In the genomic region with DNA sequence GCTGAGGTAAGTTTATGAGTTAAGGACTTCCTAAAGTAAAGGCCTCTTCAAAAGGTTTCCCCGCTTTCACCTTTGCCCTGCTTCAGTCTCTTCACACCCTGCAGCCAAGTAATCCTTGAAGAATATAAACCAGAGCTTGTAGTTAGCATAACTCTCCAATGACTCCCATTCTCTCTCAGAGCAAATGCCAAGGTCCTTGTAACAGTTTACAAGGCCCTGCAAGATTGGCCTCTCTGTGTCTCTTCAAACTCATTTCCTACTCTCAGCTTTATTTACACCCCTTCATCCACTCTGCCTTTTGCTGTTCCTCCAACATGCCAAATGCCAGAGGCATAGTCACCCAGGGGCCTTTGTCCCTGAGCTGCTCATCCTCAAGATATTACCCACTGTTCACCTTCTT, we compare ENCODE assay signal across 15 cellular contexts.
DNase-seq lines count a peak whose midpoint lies in the region; ATAC-seq, FAIRE-seq and TF ChIP-seq lines count a peak whose summit lies in the region.
"Had no signal": no experiment of that assay in that cellular context is flagged by ENCODE, and none has a peak within 500 bp of the region (broad histone marks: within the 10 kb centered on the region; RNA-seq: fewer than 3 reads in every experiment).

No MANE protein-coding gene starts in this region.

- no peak overlapping the region for H3K4me2 ChIP-seq in astrocyte (ENCODE audit: low read length)
- H3K4me2 ChIP-seq: KMS-11 had no signal

- H3K36me3 Mint-ChIP-seq in astrocyte (ENCODE audit: low read depth, unreplicated experiment) = no peaks in the 10 kb centered on the region

- H3K27me3 ChIP-seq in cardiac muscle cell (no peaks in the 10 kb centered on the region), astrocyte (ENCODE audit: insufficient read depth, low read length) (no peaks in the 10 kb centered on the region), WERI-Rb-1 (ENCODE audit: insufficient read depth, low read depth, severe bottlenecking) (no peaks in the 10 kb centered on the region)
- H3K27me3 ChIP-seq: ovary had no signal

- no peak overlapping the region for H3K27ac Mint-ChIP-seq in astrocyte (ENCODE audit: unreplicated experiment)

- no peaks in the 10 kb centered on the region for H4K20me1 ChIP-seq in astrocyte (ENCODE audit: insufficient read depth, low read length)

- H3K36me3 ChIP-seq in cardiac muscle cell (no peaks in the 10 kb centered on the region), astrocyte (ENCODE audit: insufficient read depth, low read length) (no peaks in the 10 kb centered on the region), WERI-Rb-1 (no peaks in the 10 kb centered on the region)
- H3K36me3 ChIP-seq: ovary, thoracic aorta had no signal

- no peaks in the 10 kb centered on the region for H3K79me2 ChIP-seq in astrocyte (ENCODE audit: insufficient read depth, low read length)

- H3K27me3 Mint-ChIP-seq in astrocyte (ENCODE audit: low read depth, unreplicated experiment) = no peaks in the 10 kb centered on the region

- H3K4me1 Mint-ChIP-seq in astrocyte (ENCODE audit: low read depth, unreplicated experiment) = peaks cover 20% of the 10 kb centered on the region

- H3K9me3 Mint-ChIP-seq in astrocyte (ENCODE audit: unreplicated experiment) = no peaks in the 10 kb centered on the region

- intact Hi-C loops in left cardiac atrium (cut with DNase I) = no loop called here
- intact Hi-C loops in posterior cingulate gyrus (cut with DNase I) = no loop called here

- no peaks in the 10 kb centered on the region for H3K9me3 ChIP-seq in cardiac muscle cell (ENCODE audit: low read depth)
- no peaks in the 10 kb centered on the region for H3K9me3 ChIP-seq in astrocyte (ENCODE audit: insufficient read depth, low read depth, low read length)
- no peaks in the 10 kb centered on the region for H3K9me3 ChIP-seq in WERI-Rb-1 (ENCODE audit: severe bottlenecking)
- H3K9me3 ChIP-seq: ovary, thoracic aorta had no signal

- peak overlapping the region; percentile 17 for H3K4me3 Mint-ChIP-seq in astrocyte (ENCODE audit: unreplicated experiment)

- H3K4me3 ChIP-seq in cardiac muscle cell = no peak overlapping the region
- H3K4me3 ChIP-seq in astrocyte (ENCODE audit: insufficient read depth, low read depth, low read length) = no peak overlapping the region
- no peak overlapping the region for H3K4me3 ChIP-seq in WERI-Rb-1 (ENCODE audit: low read depth, low read length)
- H3K4me3 ChIP-seq: ovary, thoracic aorta had no signal

- no peak for TF ChIP-seq CTCF in cardiac muscle cell (IDR thresholded peaks at IDR 0.05; ENCODE audit: low read depth, low read length)
- no peak for TF ChIP-seq CTCF in astrocyte (IDR thresholded peaks at IDR 0.05; ENCODE audit: insufficient read depth, low read depth, low read length)
- no peak for TF ChIP-seq CTCF in WERI-Rb-1 (IDR thresholded peaks at IDR 0.05; ENCODE audit: low read depth, low read length)

- H3K4me1 ChIP-seq in cardiac muscle cell (ENCODE audit: low read depth) (peaks cover 6% of the 10 kb centered on the region), astrocyte (ENCODE audit: insufficient read depth, low read length) (no peaks in the 10 kb centered on the region)

- ATAC-seq in left cardiac atrium = no peak
- ATAC-seq in GM21723 (IDR thresholded peaks at IDR 0.05; ENCODE audit: unreplicated experiment) = no peak

- H3K9ac ChIP-seq in astrocyte (ENCODE audit: low read length) = no peak overlapping the region
- H3K9ac ChIP-seq: KMS-11 had no signal

- H3K27ac ChIP-seq in cardiac muscle cell (peak overlapping the region; percentile 19), astrocyte (ENCODE audit: low read depth, low read length) (no peak overlapping the region), WERI-Rb-1 (no peak overlapping the region)
- H3K27ac ChIP-seq: KMS-11, ovary, thoracic aorta had no signal

- no peak for FAIRE-seq in astrocyte (lab: Jason Lieb, UNC)

- DNase-seq in cardiac muscle cell (ENCODE audit: low read depth in 1 of 2, low spot score in 1 of 2) (peak; percentile 15 to 21), left cardiac atrium (no peak), astrocyte (ENCODE audit: low read depth) (no peak), kidney tubule cell (ENCODE audit: low spot score) (peak; percentile 31), posterior cingulate gyrus (no peak), WERI-Rb-1 (no peak), NCI-H2107 treated with DMSO at 0.1 percent for 48 hours (lab: John Stamatoyannopoulos, UW; ENCODE audit: unreplicated experiment) (no peak)
- DNase-seq: activated CD8-positive, alpha-beta memory T cell treated with anti-CD3 and anti-CD28 coated beads for 24 hours; activated effector memory CD4-positive, alpha-beta T cell treated with anti-CD3 and anti-CD28 coated beads, Interleukin-2, amount 50 U/mL, for 16 hours; Calu3; ovary; stimulated activated CD4-positive, alpha-beta T cell treated with anti-CD3 and anti-CD28 coated beads, Interleukin-15, amount 100 ng/mL, for 24 hours had no signal

- H2AFZ ChIP-seq in astrocyte (ENCODE audit: low read depth, low read length) = no peak overlapping the region

Comparison
In these comparisons a context has a peak if more than half of its experiments do, and no peak if none do; other contexts are left out.
1. DNase-seq: peak in cardiac muscle cell (2 of 2) and kidney tubule cell (single experiment); none in left cardiac atrium (single experiment), astrocyte (single experiment), posterior cingulate gyrus (0 of 10), WERI-Rb-1 (single experiment) and NCI-H2107 treated with DMSO at 0.1 percent for 48 hours (single experiment).